ENCODE assay signal across 10 cellular contexts in genomic region chr3:134362670-134363380, GRCh38. TPM values are rescaled to one million over a fixed set of nuclear protein-coding genes. Genes with fewer than 3 reads are reported as not detected.
DNase-seq lines count a peak whose midpoint lies in the region; ATAC-seq and TF ChIP-seq lines count a peak whose summit lies in the region.
"Had no signal": no experiment of that assay in that cellular context is flagged by ENCODE, and none has a peak within 500 bp of the region (broad histone marks: within the 10 kb centered on the region; RNA-seq: fewer than 3 reads in every experiment).

No MANE protein-coding gene starts in this region.

- in situ Hi-C loops in Panc1 (cut with HindIII; ENCODE audit: low pct_unique_long_range_greater_than_20kb, low sequenced_read_pairs): no loop called here

- H3K9me3 Mint-ChIP-seq in CD8-positive, alpha-beta T cell: no peaks in the 10 kb centered on the region
- H3K9me3 Mint-ChIP-seq in progenitor cell of endocrine pancreas (ENCODE audit: low read depth): no peaks in the 10 kb centered on the region
- H3K9me3 Mint-ChIP-seq: activated naive CD8-positive, alpha-beta T cell treated with anti-CD3 and anti-CD28 coated beads, Interleukin-2, amount 10 ng/mL, durations not matched to agents 7 days and 5 days had no signal

- no peak for DNase-seq in CD8-positive, alpha-beta T cell
- DNase-seq in Panc1 (ENCODE audit: low read depth, low spot score) (no peak), left cardiac atrium (peak; percentile 6), progenitor cell of endocrine pancreas (ENCODE audit: low spot score, unreplicated experiment) (no peak), DMS 273 (lab: John Stamatoyannopoulos, UW; ENCODE audit: unreplicated experiment) (no peak), C1 segment of cervical spinal cord (lab: John Stamatoyannopoulos, UW) (no peak), NCI-H1417 treated with DMSO at 0.1 percent for 48 hours (lab: John Stamatoyannopoulos, UW) (no peak)
- DNase-seq: activated naive CD8-positive, alpha-beta T cell treated with anti-CD3 and anti-CD28 coated beads, Interleukin-2, amount 10 ng/mL, durations not matched to agents 7 days and 5 days; WERI-Rb-1 had no signal

- H3K27ac Mint-ChIP-seq in CD8-positive, alpha-beta T cell: no peak overlapping the region
- peak overlapping the region; percentile 96 for H3K27ac Mint-ChIP-seq in progenitor cell of endocrine pancreas
- H3K27ac Mint-ChIP-seq: activated naive CD8-positive, alpha-beta T cell treated with anti-CD3 and anti-CD28 coated beads, Interleukin-2, amount 10 ng/mL, durations not matched to agents 7 days and 5 days had no signal

- CTCF ChIA-PET in CD8-positive, alpha-beta T cell (lab: Charles Lee): interaction anchor here (1.1 to 1.4 kb wide), 2 partner anchors 54 to 150 kb away, joined by 4 read pairs; no protein-coding TSS in a partner anchor
- CTCF ChIA-PET in Panc1 (lab: Charles Lee): no interaction called here

- no peaks in the 10 kb centered on the region for H3K27me3 ChIP-seq in CD8-positive, alpha-beta T cell (ENCODE audit: insufficient read depth, low read length)
- no peaks in the 10 kb centered on the region for H3K27me3 ChIP-seq in Panc1 (ENCODE audit: control insufficient read depth, insufficient read depth, low read length)

- H3K4me3 Mint-ChIP-seq in CD8-positive, alpha-beta T cell: peak overlapping the region; percentile 75
- H3K4me3 Mint-ChIP-seq in progenitor cell of endocrine pancreas (ENCODE audit: low read depth): peak overlapping the region; percentile 29

- H3K4me3 ChIP-seq in CD8-positive, alpha-beta T cell (ENCODE audit: low read depth, low read length): no peak overlapping the region
- no peak overlapping the region for H3K4me3 ChIP-seq in Panc1 (ENCODE audit: low read depth in 2 of 2, low read length in 2 of 2)

- H3K36me3 ChIP-seq in CD8-positive, alpha-beta T cell (ENCODE audit: insufficient read depth, low read length): no peaks in the 10 kb centered on the region
- peaks cover 46% of the 10 kb centered on the region for H3K36me3 ChIP-seq in Panc1 (ENCODE audit: control insufficient read depth, insufficient read depth, low read length)

- H3K9me3 ChIP-seq in CD8-positive, alpha-beta T cell (ENCODE audit: low read length): no peaks in the 10 kb centered on the region
- no peaks in the 10 kb centered on the region for H3K9me3 ChIP-seq in Panc1 (ENCODE audit: control insufficient read depth, insufficient read depth, low read depth, low read length)

- peaks cover 3% of the 10 kb centered on the region for H3K27me3 Mint-ChIP-seq in CD8-positive, alpha-beta T cell (ENCODE audit: low read depth)
- H3K27me3 Mint-ChIP-seq in progenitor cell of endocrine pancreas: no peaks in the 10 kb centered on the region

- BruUV-seq in Panc1 (replicated peaks; lab: Mats Ljungman, UMichigan): TSS peak; percentile 22

- no peak overlapping the region for H3K27ac ChIP-seq in CD8-positive, alpha-beta T cell (ENCODE audit: low read depth, low read length)
- peak overlapping the region; percentile 91 for H3K27ac ChIP-seq in Panc1 (ENCODE audit: low read length)

- intact Hi-C loops in CD8-positive, alpha-beta T cell (cut with DNase I, micrococcal nuclease): no loop called here
- intact Hi-C loops in Panc1 (cut with micrococcal nuclease; ENCODE audit: unreplicated experiment): no loop called here
- intact Hi-C loops in left cardiac atrium (cut with DNase I): no loop called here

- POLR2A ChIA-PET in CD8-positive, alpha-beta T cell (lab: Charles Lee): no interaction called here
- POLR2A ChIA-PET in Panc1 (lab: Charles Lee): interaction anchor here (0.6 kb wide), 1 partner anchor 61 kb away, joined by 3 read pairs; no protein-coding TSS in a partner anchor

- H3K36me3 Mint-ChIP-seq in CD8-positive, alpha-beta T cell: no peaks in the 10 kb centered on the region
- H3K36me3 Mint-ChIP-seq in progenitor cell of endocrine pancreas (ENCODE audit: insufficient read depth): peaks cover 28% of the 10 kb centered on the region
- H3K36me3 Mint-ChIP-seq: activated naive CD8-positive, alpha-beta T cell treated with anti-CD3 and anti-CD28 coated beads, Interleukin-2, amount 10 ng/mL, durations not matched to agents 7 days and 5 days had no signal

- H3K4me1 Mint-ChIP-seq in CD8-positive, alpha-beta T cell (ENCODE audit: low read depth): peaks cover 19% of the 10 kb centered on the region
- peaks cover 31% of the 10 kb centered on the region for H3K4me1 Mint-ChIP-seq in progenitor cell of endocrine pancreas (ENCODE audit: low read depth)

- TF ChIP-seq CTCF in CD8-positive, alpha-beta T cell (IDR thresholded peaks at IDR 0.05): no peak
- TF ChIP-seq CTCF in Panc1 (IDR thresholded peaks at IDR 0.05): no peak
- no peak for TF ChIP-seq CTCF in progenitor cell of endocrine pancreas (IDR thresholded peaks at IDR 0.05; ENCODE audit: unreplicated experiment)

- no peak for ATAC-seq in CD8-positive, alpha-beta T cell
- ATAC-seq in Panc1 (no peak), left cardiac atrium (no peak), GM19328 (IDR thresholded peaks at IDR 0.05; ENCODE audit: unreplicated experiment) (no peak)

- peaks cover 20% of the 10 kb centered on the region for H3K4me1 ChIP-seq in CD8-positive, alpha-beta T cell (ENCODE audit: insufficient read depth, low read length)
- H3K4me1 ChIP-seq in Panc1 (ENCODE audit: control insufficient read depth, insufficient read depth, low read length): peaks cover 99% of the 10 kb centered on the region

RNA-seq across cellular contexts. Expression of gene AMOTL2, which starts 11.4 kb away (rescaled TPM):
- not detected for total RNA-seq in CD8-positive, alpha-beta T cell
- total RNA-seq in Panc1 (2021; ENCODE audit: unreplicated experiment) (146 TPM), left cardiac atrium (10 to 100 TPM; 47.9 to 59.3 TPM), progenitor cell of endocrine pancreas (93.2 and 94.4 TPM in 2 replicates)
- 73.2 TPM for polyA plus RNA-seq in Panc1 (2012; ENCODE audit: insufficient read length)
- total RNA-seq: activated naive CD8-positive, alpha-beta T cell treated with anti-CD3 and anti-CD28 coated beads, Interleukin-2, amount 10 ng/mL, durations not matched to agents 7 days and 5 days had no signal

Comparison
In these comparisons a context has a peak if more than half of its experiments do, and no peak if none do; other contexts are left out.
1. RNA of gene AMOTL2, which starts 11.4 kb away (total RNA-seq): 146 TPM in Panc1 (single experiment), 93.2 to 94.4 TPM in progenitor cell of endocrine pancreas and 47.9 to 59.3 TPM in left cardiac atrium; not detected in CD8-positive, alpha-beta T cell; every median in the first group is over 10 times any median in the second.